Comparison of ENCODE assay signal across 1 cellular context in the genomic region with DNA sequence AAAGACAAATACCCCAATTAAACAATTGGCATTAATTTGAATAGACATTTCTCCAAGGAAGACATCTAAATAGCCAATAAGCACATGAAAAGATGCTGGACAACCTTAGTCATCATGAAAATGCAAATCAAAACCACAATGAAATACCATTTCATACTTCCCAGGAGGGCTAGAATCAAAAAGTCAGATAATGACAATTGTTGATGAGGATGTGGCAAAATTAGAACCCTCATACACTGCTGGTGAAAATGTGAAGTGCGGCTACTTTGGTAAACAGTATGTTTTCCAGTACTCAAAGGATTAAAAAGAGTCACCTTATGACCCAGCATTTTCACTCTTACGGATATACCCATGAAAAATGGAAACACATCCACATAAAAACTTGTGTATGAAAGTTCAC.
TF ChIP-seq lines count a peak whose summit lies in the region.

No MANE protein-coding gene starts in this region.

TF ChIP-seq in HepG2, 621 proteins besides CTCF, POLR2A, EP300 and RAD21:
- TF ChIP-seq ZNF549 (CRISPR knock-in tag; IDR thresholded peaks at IDR 0.05) (no peak), FOSL2 (CRISPR knock-in tag; IDR thresholded peaks at IDR 0.05) (no peak), ZNF296 (CRISPR knock-in tag; conservative IDR thresholded peaks at IDR 0.05) (no peak), FIP1L1 (IDR thresholded peaks at IDR 0.05; ENCODE audit: borderline replicate concordance, insufficient read depth, low read depth, low read length) (no peak), DMAP1 (CRISPR knock-in tag; IDR thresholded peaks at IDR 0.05) (no peak), ZNF235 (CRISPR knock-in tag; IDR thresholded peaks at IDR 0.05; ENCODE audit: borderline replicate concordance) (no peak), ZNF891 (CRISPR knock-in tag; IDR thresholded peaks at IDR 0.05) (no peak), TAF1 (CRISPR knock-in tag; IDR thresholded peaks at IDR 0.05) (no peak), ZIK1 (CRISPR knock-in tag; IDR thresholded peaks at IDR 0.05; ENCODE audit: borderline replicate concordance, low read depth) (no peak), TAF15 (IDR thresholded peaks at IDR 0.05; ENCODE audit: low read depth, low read length, poor library complexity, severe bottlenecking) (no peak), HMG20B (CRISPR knock-in tag; conservative IDR thresholded peaks at IDR 0.05) (no peak), MXD4 (CRISPR knock-in tag; IDR thresholded peaks at IDR 0.05) (no peak), ZNF570 (CRISPR knock-in tag; IDR thresholded peaks at IDR 0.05; ENCODE audit: borderline replicate concordance) (no peak), ZSCAN25 (CRISPR knock-in tag; IDR thresholded peaks at IDR 0.05) (no peak), ELF1 (CRISPR knock-in tag; IDR thresholded peaks at IDR 0.05) (no peak), IRX3 (CRISPR knock-in tag; IDR thresholded peaks at IDR 0.05; ENCODE audit: borderline replicate concordance, low read depth) (no peak), SMAD9 (CRISPR knock-in tag; IDR thresholded peaks at IDR 0.05) (no peak), ZNF136 (CRISPR knock-in tag; IDR thresholded peaks at IDR 0.05; ENCODE audit: low read depth) (no peak), ZNF260 (CRISPR knock-in tag; IDR thresholded peaks at IDR 0.05; ENCODE audit: borderline replicate concordance, low read depth) (no peak)
- TF ChIP-seq, protein P1, sequence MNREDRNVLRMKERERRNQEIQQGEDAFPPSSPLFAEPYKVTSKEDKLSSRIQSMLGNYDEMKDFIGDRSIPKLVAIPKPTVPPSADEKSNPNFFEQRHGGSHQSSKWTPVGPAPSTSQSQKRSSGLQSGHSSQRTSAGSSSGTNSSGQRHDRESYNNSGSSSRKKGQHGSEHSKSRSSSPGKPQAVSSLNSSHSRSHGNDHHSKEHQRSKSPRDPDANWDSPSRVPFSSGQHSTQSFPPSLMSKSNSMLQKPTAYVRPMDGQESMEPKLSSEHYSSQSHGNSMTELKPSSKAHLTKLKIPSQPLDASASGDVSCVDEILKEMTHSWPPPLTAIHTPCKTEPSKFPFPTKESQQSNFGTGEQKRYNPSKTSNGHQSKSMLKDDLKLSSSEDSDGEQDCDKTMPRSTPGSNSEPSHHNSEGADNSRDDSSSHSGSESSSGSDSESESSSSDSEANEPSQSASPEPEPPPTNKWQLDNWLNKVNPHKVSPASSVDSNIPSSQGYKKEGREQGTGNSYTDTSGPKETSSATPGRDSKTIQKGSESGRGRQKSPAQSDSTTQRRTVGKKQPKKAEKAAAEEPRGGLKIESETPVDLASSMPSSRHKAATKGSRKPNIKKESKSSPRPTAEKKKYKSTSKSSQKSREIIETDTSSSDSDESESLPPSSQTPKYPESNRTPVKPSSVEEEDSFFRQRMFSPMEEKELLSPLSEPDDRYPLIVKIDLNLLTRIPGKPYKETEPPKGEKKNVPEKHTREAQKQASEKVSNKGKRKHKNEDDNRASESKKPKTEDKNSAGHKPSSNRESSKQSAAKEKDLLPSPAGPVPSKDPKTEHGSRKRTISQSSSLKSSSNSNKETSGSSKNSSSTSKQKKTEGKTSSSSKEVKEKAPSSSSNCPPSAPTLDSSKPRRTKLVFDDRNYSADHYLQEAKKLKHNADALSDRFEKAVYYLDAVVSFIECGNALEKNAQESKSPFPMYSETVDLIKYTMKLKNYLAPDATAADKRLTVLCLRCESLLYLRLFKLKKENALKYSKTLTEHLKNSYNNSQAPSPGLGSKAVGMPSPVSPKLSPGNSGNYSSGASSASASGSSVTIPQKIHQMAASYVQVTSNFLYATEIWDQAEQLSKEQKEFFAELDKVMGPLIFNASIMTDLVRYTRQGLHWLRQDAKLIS (CRISPR knock-in tag; IDR thresholded peaks at IDR 0.05): no peak
TF ChIP-seq in HepG2: peak in this region for 0.
